10 cellular contexts compared by ENCODE assay signal in the genomic region with DNA sequence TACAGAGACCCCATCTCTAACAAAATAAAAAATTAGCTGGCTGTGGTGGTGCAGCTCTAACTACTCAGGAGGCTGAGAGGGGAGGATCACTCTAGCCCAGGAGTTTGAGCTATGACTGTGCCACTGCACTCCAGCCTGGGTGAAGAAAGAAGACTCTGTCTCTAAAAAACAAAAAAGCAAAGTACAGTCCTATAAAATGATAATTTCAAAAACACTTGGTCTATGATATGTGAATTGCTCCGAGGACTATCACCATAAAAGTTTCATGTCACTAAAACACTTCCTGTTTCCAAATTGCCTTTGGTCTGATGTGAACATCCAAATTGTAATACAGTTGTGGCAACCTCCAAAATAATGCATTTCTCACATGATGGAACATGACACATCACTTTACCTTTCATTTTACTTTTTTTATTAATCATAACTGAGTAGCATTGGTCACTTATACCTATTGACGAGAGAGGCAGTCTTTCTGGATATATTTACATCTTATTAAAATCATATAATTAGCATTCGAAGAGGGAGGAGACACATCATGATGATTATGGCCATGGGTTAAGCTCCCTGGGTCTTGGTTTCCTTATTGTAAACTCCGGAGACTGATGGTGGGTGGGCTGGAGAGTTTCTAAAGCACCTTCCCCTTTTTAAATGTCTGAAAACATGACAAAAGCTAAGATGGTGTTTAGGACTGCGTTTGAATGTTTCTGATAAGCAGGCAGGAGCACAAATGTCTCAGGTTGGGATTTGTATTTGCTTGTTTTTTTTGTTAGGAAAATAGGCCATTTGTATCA. TPM values are rescaled to one million over a fixed set of nuclear protein-coding genes. Genes with fewer than 3 reads are reported as not detected.
A peak's percentile ranks its signal among the peaks of the same experiment; 100 is the strongest.
DNase-seq lines count a peak whose midpoint lies in the region; ATAC-seq and TF ChIP-seq lines count a peak whose summit lies in the region.
"Had no signal": no experiment of that assay in that cellular context is flagged by ENCODE, and none has a peak within 500 bp of the region (broad histone marks: within the 10 kb centered on the region; RNA-seq: fewer than 3 reads in every experiment).

No MANE protein-coding gene starts in this region.

- H3K9me3 ChIP-seq in parathyroid adenoma (ENCODE audit: control insufficient read depth, low read length) = no peaks in the 10 kb centered on the region
- H3K9me3 ChIP-seq in thyroid gland = no peaks in the 10 kb centered on the region
- no peaks in the 10 kb centered on the region for H3K9me3 ChIP-seq in right cardiac atrium (ENCODE audit: control insufficient read depth, low read length)

- H3K27ac ChIP-seq in parathyroid adenoma (peak overlapping the region; percentile 76), thyroid gland (no peak overlapping the region), right cardiac atrium (ENCODE audit: low read length) (no peak overlapping the region)

- H3K27me3 ChIP-seq in parathyroid adenoma (ENCODE audit: control insufficient read depth, insufficient read depth, low read length) (no peaks in the 10 kb centered on the region), thyroid gland (no peaks in the 10 kb centered on the region), right cardiac atrium (ENCODE audit: control insufficient read depth, insufficient read depth) (no peaks in the 10 kb centered on the region)

- peak; percentile 51 to 63 for ATAC-seq in activated CD4-positive, CD25-positive, alpha-beta regulatory T cell treated with anti-CD3 and anti-CD28 coated beads, Interleukin-2, amount 50 U/mL, for 24 hours
- peak; percentile 20 for ATAC-seq in HG02759 (IDR thresholded peaks at IDR 0.05; ENCODE audit: unreplicated experiment)
- no peak for ATAC-seq in right cardiac atrium

- no peak overlapping the region for H3K4me2 ChIP-seq in parathyroid adenoma (ENCODE audit: low read length)

- no peak for TF ChIP-seq POLR2A in thyroid gland (IDR thresholded peaks at IDR 0.05)

- no peak for DNase-seq in activated CD4-positive, CD25-positive, alpha-beta regulatory T cell treated with anti-CD3 and anti-CD28 coated beads, Interleukin-2, amount 50 U/mL, for 72 hours
- DNase-seq in MV-4-11 (lab: John Stamatoyannopoulos, UW) = peak; percentile 59
- no peak for DNase-seq in thyroid gland
- DNase-seq in iPS-NIHi7 (ENCODE audit: extremely low spot score) = no peak
- DNase-seq in right cardiac atrium = no peak
- DNase-seq: NCI-H526 treated with DMSO at 0.1 percent for 48 hours had no signal

- intact Hi-C loops in thyroid gland (cut with DNase I) = no loop called here
- intact Hi-C loops in right cardiac atrium (cut with DNase I) = no loop called here

- peaks cover 28% of the 10 kb centered on the region for H3K4me1 ChIP-seq in parathyroid adenoma
- H3K4me1 ChIP-seq in thyroid gland = no peaks in the 10 kb centered on the region
- no peaks in the 10 kb centered on the region for H3K4me1 ChIP-seq in right cardiac atrium (ENCODE audit: control insufficient read depth, insufficient read depth, low read length)

- 88 to 93% methylated on average over 5 of the region's 5 CpGs for WGBS in thyroid gland, 2 donors
- 88% methylated on average over 5 of the region's 5 CpGs for WGBS in right cardiac atrium

- H3K36me3 ChIP-seq in parathyroid adenoma (ENCODE audit: control insufficient read depth, insufficient read depth, low read length) = no peaks in the 10 kb centered on the region
- H3K36me3 ChIP-seq in thyroid gland = no peaks in the 10 kb centered on the region

- H3K4me3 ChIP-seq in parathyroid adenoma (ENCODE audit: low read depth, low read length) = no peak overlapping the region
- no peak overlapping the region for H3K4me3 ChIP-seq in thyroid gland (replicated peaks in 1 of 3)
- no peak overlapping the region for H3K4me3 ChIP-seq in right cardiac atrium (ENCODE audit: low read length)

- TF ChIP-seq CTCF in parathyroid adenoma (IDR thresholded peaks at IDR 0.05) (no peak), thyroid gland (IDR thresholded peaks at IDR 0.05) (no peak)

- H3K79me2 ChIP-seq in parathyroid adenoma = peaks cover 15% of the 10 kb centered on the region

- H2AFZ ChIP-seq in parathyroid adenoma = no peak overlapping the region

- no peak overlapping the region for H3K9ac ChIP-seq in parathyroid adenoma

RNA-seq across cellular contexts. Expression of a gene that starts 25.8 kb away (rescaled TPM):
- total RNA-seq in thyroid gland = 1 to 10 TPM in 1 of 4 donors, under 1 TPM in 3; 0.20 to 1.1 (median 0.61) TPM
- total RNA-seq in right cardiac atrium = 1 to 10 TPM in 2 of 4 donors, under 1 TPM in 2; 0.48 to 1.4 (median 0.88) TPM
- 0.11 TPM for polyA plus RNA-seq in right cardiac atrium
- total RNA-seq: H1 had no signal
- polyA plus RNA-seq: H1 had no signal

Comparison
In these comparisons a context has a peak if more than half of its experiments do, and no peak if none do; other contexts are left out.
1. ATAC-seq: peak in activated CD4-positive, CD25-positive, alpha-beta regulatory T cell treated with anti-CD3 and anti-CD28 coated beads, Interleukin-2, amount 50 U/mL, for 24 hours (2 of 2) and HG02759 (single experiment); none in right cardiac atrium (0 of 2).